ENCODE assay signal across 7 cellular contexts in the genomic region with DNA sequence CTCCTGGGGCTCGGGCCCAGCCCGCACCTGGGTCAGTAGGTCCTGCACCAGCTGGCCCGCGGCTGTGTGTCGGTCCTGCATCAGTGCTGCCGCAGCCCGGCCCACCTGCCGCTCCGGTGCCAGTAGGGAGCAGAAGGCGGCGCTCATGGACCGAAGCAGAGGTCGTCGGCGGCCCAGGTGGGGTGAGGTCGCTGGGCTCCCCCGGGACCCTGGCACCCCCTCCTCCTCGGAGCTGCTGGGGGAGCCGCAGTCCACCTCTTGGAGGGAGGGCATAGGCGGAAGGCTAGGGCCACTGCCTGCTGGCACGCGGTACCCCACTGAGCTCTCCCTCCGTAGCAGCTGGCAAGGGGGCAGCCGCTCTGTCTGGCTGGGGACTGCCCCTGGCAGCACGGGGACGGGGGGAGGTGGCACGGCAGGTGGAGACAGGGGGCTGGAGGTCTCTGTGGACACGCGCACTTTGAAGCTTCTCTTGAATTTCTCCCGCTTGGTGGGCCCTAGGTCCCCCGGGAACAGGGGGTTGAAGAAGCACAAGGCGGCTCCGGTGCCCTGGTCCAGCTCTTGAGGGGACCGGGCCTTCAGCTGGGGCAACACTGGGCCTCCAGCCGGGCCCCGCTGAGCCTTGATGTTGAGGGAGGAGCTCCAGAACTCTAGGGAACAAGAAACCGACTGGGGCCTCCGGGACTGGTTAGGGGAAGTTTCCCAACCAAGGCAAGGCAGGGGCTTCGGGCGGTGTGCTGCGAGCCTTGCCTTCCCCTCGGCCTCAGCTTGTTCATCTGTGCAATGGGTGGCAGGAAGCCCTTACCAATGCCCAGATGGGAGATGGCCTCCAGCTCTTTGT. TPM values are rescaled to one million over a fixed set of nuclear protein-coding genes. Genes with fewer than 3 reads are reported as not detected.
A peak's percentile ranks its signal among the peaks of the same experiment; 100 is the strongest.
DNase-seq lines count a peak whose midpoint lies in the region; ATAC-seq, FAIRE-seq and TF ChIP-seq lines count a peak whose summit lies in the region.
"Had no signal": no experiment of that assay in that cellular context is flagged by ENCODE, and none has a peak within 500 bp of the region (broad histone marks: within the 10 kb centered on the region; RNA-seq: fewer than 3 reads in every experiment).

No MANE protein-coding gene starts in this region.

- H3K79me1 ChIP-seq in H1 (ENCODE audit: low read depth, low read length) = no peaks in the 10 kb centered on the region

- WGBS in SK-N-SH (ENCODE audit: low lambda C conversion rate) = 91% methylated on average over 17 of the region's 42 CpGs
- 85% methylated on average over 41 of the region's 42 CpGs; no CpG with 5 or more reads in 1 of the 2 experiments for WGBS in H1 (ENCODE audit: extremely low coverage in 1 of 2, insufficient coverage in 1 of 2, insufficient read length in 1 of 2, insufficient replicate concordance in 2 of 2, low coverage in 1 of 2, low lambda C conversion rate in 2 of 2, missing lambda C conversion rate in 1 of 2), 2 experiments
- 66 to 88% (median 81%) methylated on average over 24 to 42 of the region's 42 CpGs for WGBS in spleen, 5 donors

- H3K18ac ChIP-seq in H1 (ENCODE audit: extremely low read depth, low read length) = no peak overlapping the region

- intact Hi-C loops in spleen (cut with DNase I; ENCODE audit: low total_unique reads) = no loop called here

- H2BK20ac ChIP-seq in H1 (ENCODE audit: low read length) = no peak overlapping the region

- H2BK15ac ChIP-seq in H1 (ENCODE audit: low read length) = peak overlapping the region; percentile 98; the same call in 1 of the 2 replicates

- no peaks in the 10 kb centered on the region for H3K9me2 ChIP-seq in SK-N-SH

- H3K23me2 ChIP-seq in H1 (ENCODE audit: low read depth, low read length) = no peaks in the 10 kb centered on the region; the same call in 1 of the 2 replicates

- H3K27me3 ChIP-seq in SK-N-SH (ENCODE audit: insufficient read depth) = no peaks in the 10 kb centered on the region
- no peaks in the 10 kb centered on the region; a peak in 2 of 7 replicates for H3K27me3 ChIP-seq in H1 (replicated peaks in 1 of 4; ENCODE audit: control insufficient read depth in 3 of 4, extremely low read depth in 1 of 4, insufficient read depth in 3 of 4, low read length in 3 of 4)
- peaks cover 0 to 11% (median 0%) of the 10 kb centered on the region in 7 donors for H3K27me3 ChIP-seq in spleen (replicated peaks in 1 of 7)

- H3K9me3 ChIP-seq in SK-N-SH (no peaks in the 10 kb centered on the region), H1 (ENCODE audit: insufficient read depth in 2 of 2, low read depth in 1 of 2, low read length in 1 of 2) (no peaks in the 10 kb centered on the region), spleen (no peaks in the 10 kb centered on the region)

- H4K91ac ChIP-seq in H1 (replicated peaks; ENCODE audit: insufficient read length, low read length) = peak overlapping the region; percentile 20

- H2BK120ac ChIP-seq in H1 (replicated peaks; ENCODE audit: low read depth, low read length) = no peak overlapping the region

- no peaks in the 10 kb centered on the region; the same call in 1 of the 2 replicates for H4K20me1 ChIP-seq in SK-N-SH (ENCODE audit: insufficient read depth)
- no peaks in the 10 kb centered on the region for H4K20me1 ChIP-seq in H1 (replicated peaks in 1 of 2; ENCODE audit: control insufficient read depth in 1 of 2, insufficient read depth in 2 of 2, low read length in 2 of 2)

- peak overlapping the region; percentile 68 to 69 for H3K4me3 ChIP-seq in SK-N-SH (ENCODE audit: low read depth in 2 of 2, low read length in 1 of 2)
- H3K4me3 ChIP-seq in H1 (ENCODE audit: extremely low read depth in 1 of 4, insufficient read depth in 2 of 4, low read depth in 3 of 4, low read length in 4 of 4) = peak overlapping the region in 2 of 4 experiments; percentile 52 to 62; a peak in 3 of 8 replicates
- peak overlapping the region in 7 of 8 donors; percentile 2 to 75 (median 54) for H3K4me3 ChIP-seq in spleen

- peaks cover 10% of the 10 kb centered on the region for H3F3A ChIP-seq in SK-N-SH (replicated peaks; ENCODE audit: insufficient read depth)

- peak overlapping the region; percentile 85; the same call in 1 of the 2 replicates for H2BK5ac ChIP-seq in H1 (ENCODE audit: low read depth, low read length)

- H4K8ac ChIP-seq in H1 (ENCODE audit: extremely low read depth, insufficient read depth, low read length) = peak overlapping the region; percentile 71

- H3K9ac ChIP-seq in SK-N-SH (peak overlapping the region; percentile 87), H1 (replicated peaks in 1 of 4; ENCODE audit: extremely low read depth in 1 of 4, low read depth in 3 of 4, low read length in 3 of 4) (no peak overlapping the region)

- H3K4me1 ChIP-seq in SK-N-SH (ENCODE audit: control insufficient read depth in 1 of 2, insufficient read depth in 2 of 2, low read depth in 1 of 2, low read length in 1 of 2) (peaks cover 27 to 44% of the 10 kb centered on the region in 2 experiments), H1 (replicated peaks in 1 of 4; ENCODE audit: control insufficient read depth in 3 of 4, insufficient read depth in 4 of 4, low read length in 3 of 4) (peaks cover 0 to 20% (median 14%) of the 10 kb centered on the region in 4 experiments; a peak in 6 of 7 replicates), spleen (peaks cover 11 to 48% (median 36%) of the 10 kb centered on the region in 6 donors)

- H3K4ac ChIP-seq in H1 (replicated peaks; ENCODE audit: insufficient read length, low read depth, low read length) = peak overlapping the region; percentile 44

- no peak overlapping the region for H3K56ac ChIP-seq in H1 (replicated peaks; ENCODE audit: insufficient read length, low read depth, low read length)

- TF ChIP-seq EP300 in SK-N-SH (IDR thresholded peaks at IDR 0.05; ENCODE audit: borderline replicate concordance in 1 of 2, low read depth in 1 of 2, low read length in 1 of 2) (no peak), H1 (IDR thresholded peaks at IDR 0.05; ENCODE audit: borderline replicate concordance in 1 of 2, low read depth in 2 of 2, low read length in 2 of 2) (no peak)

- peaks cover 17% of the 10 kb centered on the region for H3K79me2 ChIP-seq in SK-N-SH (ENCODE audit: insufficient read depth)
- H3K79me2 ChIP-seq in H1 (ENCODE audit: control insufficient read depth in 1 of 2, insufficient read depth in 2 of 2, low read length in 2 of 2) = no peaks in the 10 kb centered on the region

- H2AFZ ChIP-seq in SK-N-SH (ENCODE audit: low read depth) = no peak overlapping the region
- H2AFZ ChIP-seq in H1 (ENCODE audit: low read length) = no peak overlapping the region

- DNase-seq in SK-N-SH (peak; percentile 37), H1 (ENCODE audit: low read depth in 1 of 2, low spot score in 2 of 2) (no peak), spleen (peak; percentile 69), HK-2 (ENCODE audit: unreplicated experiment) (no peak), erythroblast (lab: John Stamatoyannopoulos, UW) (no peak)
- DNase-seq: stimulated activated CD8-positive, alpha-beta memory T cell treated with anti-CD3 and anti-CD28 coated beads, Interleukin-4, amount 100 ng/mL, for 48 hours had no signal

- no peak overlapping the region for H3K14ac ChIP-seq in H1 (ENCODE audit: insufficient read length)

- no peak overlapping the region for H4K5ac ChIP-seq in H1 (ENCODE audit: insufficient read length, low read depth, low read length)

- no peak for FAIRE-seq in H1 (lab: Jason Lieb, UNC)

- ATAC-seq in SK-N-SH treated with all-trans-retinoic acid at 6 μM for 48 hours = no peak

- H3K36me3 ChIP-seq in SK-N-SH (replicated peaks in 1 of 2; ENCODE audit: control insufficient read depth in 1 of 2, insufficient read depth in 2 of 2, low read length in 1 of 2) = peaks cover 11 to 38% of the 10 kb centered on the region in 2 experiments
- no peaks in the 10 kb centered on the region; a peak in 1 of 8 replicates for H3K36me3 ChIP-seq in H1 (ENCODE audit: control insufficient read depth in 2 of 4, insufficient read depth in 4 of 4, low read length in 3 of 4)
- peaks cover 0 to 67% (median 39%) of the 10 kb centered on the region in 6 donors for H3K36me3 ChIP-seq in spleen

- peak overlapping the region; percentile 93; the same call in 1 of the 2 replicates for H2AK5ac ChIP-seq in H1 (ENCODE audit: low read depth, low read length)

- no peak for TF ChIP-seq RAD21 in SK-N-SH (IDR thresholded peaks at IDR 0.05; ENCODE audit: low read length)
- no peak for TF ChIP-seq RAD21 in H1 (IDR thresholded peaks at IDR 0.05 in 1 of 2, conservative IDR thresholded peaks at IDR 0.05 in 1 of 2; ENCODE audit: low read depth in 2 of 2, low read length in 2 of 2)

- no peak overlapping the region for H3K23ac ChIP-seq in H1 (ENCODE audit: insufficient read length)

- peak overlapping the region; percentile 94 for H3K27ac ChIP-seq in SK-N-SH (ENCODE audit: low read depth in 2 of 2, low read length in 1 of 2)
- H3K27ac ChIP-seq in H1 (ENCODE audit: low read depth, low read length) = no peak overlapping the region
- H3K27ac ChIP-seq in spleen = peak overlapping the region in 3 of 8 donors; percentile 66 to 85 (median 83)

- CTCF ChIA-PET in SK-N-SH (lab: Yijun Ruan, JAX) = interaction anchor here (0.6 to 8.8 kb wide), 14 partner anchors 10 to 445 kb away, joined by 3 to 280 read pairs (median 6); a partner anchor contains a TSS
- CTCF ChIA-PET in H1 (lab: Charles Lee; ENCODE audit: partially characterized antibody) = interaction anchor here (0.8 to 8.7 kb wide), 18 partner anchors 11 to 144 kb away, joined by 3 to 242 read pairs (median 8); a partner anchor contains a TSS

- TF ChIP-seq CTCF in SK-N-SH (IDR thresholded peaks at IDR 0.05) = no peak
- TF ChIP-seq CTCF in H1 (IDR thresholded peaks at IDR 0.05; ENCODE audit: control extremely low read depth in 1 of 3, insufficient read depth in 1 of 3, low read depth in 1 of 3, low read length in 3 of 3) = no peak
- TF ChIP-seq CTCF in spleen (IDR thresholded peaks at IDR 0.05 in 8 of 11, conservative IDR thresholded peaks at IDR 0.05 in 3 of 11) = no peak

- TF ChIP-seq POLR2A in H1 (IDR thresholded peaks at IDR 0.05; ENCODE audit: control extremely low read depth in 1 of 2, low read depth in 2 of 2, low read length in 2 of 2) (no peak), spleen (IDR thresholded peaks at IDR 0.05) (no peak), erythroblast (IDR thresholded peaks at IDR 0.05; ENCODE audit: low read length) (no peak)

- H2BK12ac ChIP-seq in H1 (ENCODE audit: low read depth, low read length) = peak overlapping the region; percentile 75; the same call in 1 of the 2 replicates

- peak overlapping the region; percentile 90 for H3K4me2 ChIP-seq in SK-N-SH
- H3K4me2 ChIP-seq in H1 (ENCODE audit: insufficient read depth in 1 of 2, low read depth in 2 of 2, low read length in 2 of 2) = peak overlapping the region; percentile 68 to 81; a peak in 2 of 4 replicates

- POLR2A ChIA-PET in SK-N-SH (lab: Yijun Ruan, JAX) (interaction anchor here (0.9 to 3.2 kb wide), 5 partner anchors 10 to 86 kb away, joined by 3 to 33 read pairs (median 5); a partner anchor contains a TSS), H1 (lab: Charles Lee; ENCODE audit: partially characterized antibody) (interaction anchor here (0.6 to 8.5 kb wide), 13 partner anchors 11 to 533 kb away, joined by 3 to 61 read pairs (median 7); a partner anchor contains a TSS)

RNA-seq across cellular contexts. Expression of a gene that starts 1.4 kb away (rescaled TPM):
- polyA plus RNA-seq in SK-N-SH (2012; rRNA removed) (13.0 and 16.9 TPM in 2 replicates), H1 (2011; rRNA removed) (2.5 and 3.8 TPM in 2 replicates), spleen (1 to 10 TPM; 2.3 to 7.8 (median 7.0) TPM)
- 6.1 and 9.3 TPM in 2 replicates for polyA plus RNA-seq in SK-N-SH (2012; cell fraction: cytosol; rRNA removed)
- polyA plus RNA-seq in SK-N-SH (2012; cell fraction: nucleus; rRNA removed) = 71.9 and 87.9 TPM in 2 replicates
- 5.4 and 6.6 TPM in 2 replicates for total RNA-seq in H1 (2021; fragmentation: NEBNext Ultra II Directional; extraction: Animal tissue kit (Norgen Biotek cat#: 25700))
- polyA plus RNA-seq in H1 (2011; cell fraction: cytosol; rRNA removed) = 2.3 TPM
- 10.6 TPM for polyA plus RNA-seq in H1 (2011; cell fraction: nucleus; rRNA removed)
- polyA plus RNA-seq in H1 (2012, experiment 1 of 2) = 2.5 to 4.3 TPM (median 3.7 TPM) in 4 replicates
- polyA plus RNA-seq in H1 (2012, experiment 2 of 2) = 2.9 TPM
- polyA plus RNA-seq in H1 (2013, experiment 1 of 2) = 4.4 TPM
- polyA plus RNA-seq in H1 (2013, experiment 2 of 2) = 4.3 TPM
- polyA minus RNA-seq in H1 (2011; rRNA and poly(A)+ RNA removed) = 0.66 and 0.98 TPM in 2 replicates
- polyA minus RNA-seq in H1 (2011; cell fraction: cytosol; rRNA and poly(A)+ RNA removed) = 6.0 TPM
- polyA minus RNA-seq in H1 (2011; cell fraction: nucleus; rRNA and poly(A)+ RNA removed) = 2.7 TPM
- 10 to 100 TPM in 1 of 7 donors, 1 to 10 TPM in 6; 5.7 to 10.9 (median 8.9) TPM for total RNA-seq in spleen

RNA-seq across cellular contexts. Expression of a gene that starts 10.1 kb away (rescaled TPM):
- 70.0 and 76.5 TPM in 2 replicates for polyA plus RNA-seq in SK-N-SH (2012; rRNA removed)
- polyA plus RNA-seq in SK-N-SH (2012; cell fraction: cytosol; rRNA removed) = 65.3 and 67.8 TPM in 2 replicates
- 66.8 and 73.5 TPM in 2 replicates for polyA plus RNA-seq in SK-N-SH (2012; cell fraction: nucleus; rRNA removed)
- total RNA-seq in H1 (2021; fragmentation: NEBNext Ultra II Directional; extraction: Animal tissue kit (Norgen Biotek cat#: 25700)) = 44.8 and 46.1 TPM in 2 replicates
- polyA plus RNA-seq in H1 (2011; rRNA removed) = 39.2 and 46.5 TPM in 2 replicates
- 51.8 TPM for polyA plus RNA-seq in H1 (2011; cell fraction: cytosol; rRNA removed)
- polyA plus RNA-seq in H1 (2011; cell fraction: nucleus; rRNA removed) = 43.6 TPM
- 28.2 to 53.4 TPM (median 50.2 TPM) in 4 replicates for polyA plus RNA-seq in H1 (2012, experiment 1 of 2)
- polyA plus RNA-seq in H1 (2012, experiment 2 of 2) = 55.2 TPM
- 30.3 TPM for polyA plus RNA-seq in H1 (2013, experiment 1 of 2)
- 31.5 TPM for polyA plus RNA-seq in H1 (2013, experiment 2 of 2)
- polyA minus RNA-seq in H1 (2011; rRNA and poly(A)+ RNA removed) = 10.5 and 13.1 TPM in 2 replicates
- polyA minus RNA-seq in H1 (2011; cell fraction: cytosol; rRNA and poly(A)+ RNA removed) = 12.4 TPM
- 9.7 TPM for polyA minus RNA-seq in H1 (2011; cell fraction: nucleus; rRNA and poly(A)+ RNA removed)
- total RNA-seq in spleen = 10 to 100 TPM; 32.3 to 52.5 (median 37.2) TPM
- polyA plus RNA-seq in spleen = 10 to 100 TPM; 61.6 to 90.6 (median 83.0) TPM

RNA-seq across cellular contexts. Expression of a gene that starts 12.6 kb away (rescaled TPM):
- polyA plus RNA-seq in SK-N-SH (2012; rRNA removed) (26.4 TPM in 2 replicates), H1 (2011; rRNA removed) (22.2 and 32.8 TPM in 2 replicates), spleen (1 to 10 TPM; 4.3 to 8.9 (median 8.7) TPM)
- polyA plus RNA-seq in SK-N-SH (2012; cell fraction: cytosol; rRNA removed) = 18.3 and 23.9 TPM in 2 replicates
- 17.6 and 20.1 TPM in 2 replicates for polyA plus RNA-seq in SK-N-SH (2012; cell fraction: nucleus; rRNA removed)
- total RNA-seq in H1 (2021; fragmentation: NEBNext Ultra II Directional; extraction: Animal tissue kit (Norgen Biotek cat#: 25700)) = 27.1 and 27.8 TPM in 2 replicates
- polyA plus RNA-seq in H1 (2011; cell fraction: cytosol; rRNA removed) = 21.6 TPM
- polyA plus RNA-seq in H1 (2011; cell fraction: nucleus; rRNA removed) = 23.0 TPM
- polyA plus RNA-seq in H1 (2012, experiment 1 of 2) = 26.1 to 32.8 TPM (median 30.5 TPM) in 4 replicates
- polyA plus RNA-seq in H1 (2012, experiment 2 of 2) = 43.2 TPM
- polyA plus RNA-seq in H1 (2013, experiment 1 of 2) = 36.2 TPM
- 34.2 TPM for polyA plus RNA-seq in H1 (2013, experiment 2 of 2)
- polyA minus RNA-seq in H1 (2011; rRNA and poly(A)+ RNA removed) = 6.5 and 9.5 TPM in 2 replicates
- polyA minus RNA-seq in H1 (2011; cell fraction: cytosol; rRNA and poly(A)+ RNA removed) = 15.2 TPM
- 8.3 TPM for polyA minus RNA-seq in H1 (2011; cell fraction: nucleus; rRNA and poly(A)+ RNA removed)
- 10 to 100 TPM in 5 of 7 donors, 1 to 10 TPM in 2; 6.3 to 23.4 (median 13.9) TPM for total RNA-seq in spleen

RNA-seq across cellular contexts. Expression of a gene that starts 18.0 kb away (rescaled TPM):
- polyA plus RNA-seq in SK-N-SH (2012; rRNA removed) (2.6 and 7.7 TPM in 2 replicates), H1 (2011; rRNA removed) (2.7 and 4.6 TPM in 2 replicates), spleen (1 to 10 TPM; 1.7 to 2.7 (median 2.0) TPM)
- 2.9 and 3.8 TPM in 2 replicates for polyA plus RNA-seq in SK-N-SH (2012; cell fraction: cytosol; rRNA removed)
- 3.0 and 4.6 TPM in 2 replicates for polyA plus RNA-seq in SK-N-SH (2012; cell fraction: nucleus; rRNA removed)
- 3.7 and 3.9 TPM in 2 replicates for total RNA-seq in H1 (2021; fragmentation: NEBNext Ultra II Directional; extraction: Animal tissue kit (Norgen Biotek cat#: 25700))
- polyA plus RNA-seq in H1 (2011; cell fraction: cytosol; rRNA removed) = 0.84 TPM
- 3.0 TPM for polyA plus RNA-seq in H1 (2011; cell fraction: nucleus; rRNA removed)
- 1.9 to 3.4 TPM (median 2.7 TPM) in 4 replicates for polyA plus RNA-seq in H1 (2012, experiment 1 of 2)
- polyA plus RNA-seq in H1 (2012, experiment 2 of 2) = 2.8 TPM
- 11.9 TPM for polyA plus RNA-seq in H1 (2013, experiment 1 of 2)
- 11.8 TPM for polyA plus RNA-seq in H1 (2013, experiment 2 of 2)
- polyA minus RNA-seq in H1 (2011; rRNA and poly(A)+ RNA removed) = 0.61 and 0.95 TPM in 2 replicates
- polyA minus RNA-seq in H1 (2011; cell fraction: cytosol; rRNA and poly(A)+ RNA removed) = 1.5 TPM
- 1.5 TPM for polyA minus RNA-seq in H1 (2011; cell fraction: nucleus; rRNA and poly(A)+ RNA removed)
- total RNA-seq in spleen = 10 to 100 TPM in 2 of 7 donors, 1 to 10 TPM in 5; 4.7 to 15.7 (median 6.5) TPM

RNA-seq across cellular contexts. Expression of a gene that starts 36.7 kb away (rescaled TPM):
- polyA plus RNA-seq in SK-N-SH (2012; rRNA removed) (3.2 and 3.7 TPM in 2 replicates), H1 (2011; rRNA removed) (31.6 and 42.0 TPM in 2 replicates), spleen (1 to 10 TPM; 4.8 to 8.4 (median 7.4) TPM)
- polyA plus RNA-seq in SK-N-SH (2012; cell fraction: cytosol; rRNA removed) = 1.4 and 2.4 TPM in 2 replicates
- polyA plus RNA-seq in SK-N-SH (2012; cell fraction: nucleus; rRNA removed) = 13.0 and 14.4 TPM in 2 replicates
- total RNA-seq in H1 (2021; fragmentation: NEBNext Ultra II Directional; extraction: Animal tissue kit (Norgen Biotek cat#: 25700)) = 29.3 and 32.4 TPM in 2 replicates
- 23.1 TPM for polyA plus RNA-seq in H1 (2011; cell fraction: cytosol; rRNA removed)
- polyA plus RNA-seq in H1 (2011; cell fraction: nucleus; rRNA removed) = 104 TPM
- polyA plus RNA-seq in H1 (2012, experiment 1 of 2) = 29.3 to 42.0 TPM (median 39.3 TPM) in 4 replicates
- polyA plus RNA-seq in H1 (2012, experiment 2 of 2) = 33.0 TPM
- 40.7 TPM for polyA plus RNA-seq in H1 (2013, experiment 1 of 2)
- 42.8 TPM for polyA plus RNA-seq in H1 (2013, experiment 2 of 2)
- polyA minus RNA-seq in H1 (2011; rRNA and poly(A)+ RNA removed) = 16.4 and 20.7 TPM in 2 replicates
- 18.6 TPM for polyA minus RNA-seq in H1 (2011; cell fraction: cytosol; rRNA and poly(A)+ RNA removed)
- polyA minus RNA-seq in H1 (2011; cell fraction: nucleus; rRNA and poly(A)+ RNA removed) = 25.3 TPM
- 1 to 10 TPM; 1.9 to 5.0 (median 4.0) TPM for total RNA-seq in spleen

Comparison
In these comparisons a context has a peak if more than half of its experiments do, and no peak if none do; other contexts are left out.
1. DNase-seq: peak in SK-N-SH (single experiment) and spleen (single experiment); none in H1 (0 of 2), HK-2 (single experiment) and erythroblast (0 of 2).